In the genomic region with DNA sequence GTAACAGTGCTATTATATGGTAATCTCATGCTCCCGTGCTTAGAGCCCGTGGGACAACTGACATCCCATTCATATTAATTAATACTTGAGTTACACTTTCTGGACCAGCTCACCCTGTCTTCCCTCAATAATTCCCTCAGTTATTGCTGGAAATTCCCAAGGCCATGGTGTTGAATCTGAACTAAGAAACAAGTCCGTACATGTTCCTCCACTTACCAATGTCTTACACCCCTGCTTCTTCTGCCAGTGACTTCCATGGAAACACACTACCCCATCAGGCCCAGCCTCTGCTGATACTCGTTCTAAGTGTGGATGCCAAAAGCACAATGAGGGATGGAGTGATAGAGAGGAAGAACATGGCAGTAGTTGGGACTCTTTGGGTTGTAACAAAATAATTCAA, we compare ENCODE assay signal across 27 cellular contexts.
"Had no signal": no experiment of that assay in that cellular context is flagged by ENCODE, and none has a peak within 500 bp of the region (broad histone marks: within the 10 kb centered on the region; RNA-seq: fewer than 3 reads in every experiment).

No MANE protein-coding gene starts in this region.

- H3K4me3 Mint-ChIP-seq: activated CD8-positive, alpha-beta T cell treated with anti-CD3 and anti-CD28 coated beads, Interleukin-2, amount 10 ng/mL, durations not matched to agents 7 days and 5 days; activated naive CD8-positive, alpha-beta T cell treated with anti-CD3 and anti-CD28 coated beads, Interleukin-2, amount 10 ng/mL, durations not matched to agents 7 days and 5 days; T-helper 1 cell treated with Interleukin-12 subunit alpha and Interleukin-12 subunit beta and Interleukin-4 antibody, amounts not matched to agents 30 μg/mL and 1 μg/mL, for 36 hours had no signal

- H3K36me3 Mint-ChIP-seq: activated naive CD8-positive, alpha-beta T cell treated with anti-CD3 and anti-CD28 coated beads, Interleukin-2, amount 10 ng/mL, durations not matched to agents 7 days and 5 days had no signal

- H3K9me3 ChIP-seq: breast epithelium, Peyer's patch, SJCRH30 had no signal

- H3K4me2 ChIP-seq: KMS-11 had no signal

- H3K27me3 Mint-ChIP-seq: activated naive CD8-positive, alpha-beta T cell treated with anti-CD3 and anti-CD28 coated beads, Interleukin-2, amount 10 ng/mL, durations not matched to agents 7 days and 5 days had no signal

- H3K4me3 ChIP-seq: adrenal gland, breast epithelium, MG63, Peyer's patch, SJCRH30 had no signal

- ATAC-seq: activated CD4-positive, CD25-positive, alpha-beta regulatory T cell treated with anti-CD3 and anti-CD28 coated beads, Interleukin-2, amount 50 U/mL, for 24 hours; activated CD8-positive, alpha-beta T cell treated with anti-CD3 and anti-CD28 coated beads, Interleukin-2, amount 10 ng/mL, durations not matched to agents 7 days and 5 days had no signal

- H3K4me1 Mint-ChIP-seq: activated naive CD8-positive, alpha-beta T cell treated with anti-CD3 and anti-CD28 coated beads, Interleukin-2, amount 10 ng/mL, durations not matched to agents 7 days and 5 days had no signal

- H3K27ac Mint-ChIP-seq: activated CD8-positive, alpha-beta T cell treated with anti-CD3 and anti-CD28 coated beads, Interleukin-2, amount 10 ng/mL, durations not matched to agents 7 days and 5 days; activated naive CD8-positive, alpha-beta T cell treated with anti-CD3 and anti-CD28 coated beads, Interleukin-2, amount 10 ng/mL, durations not matched to agents 7 days and 5 days; T-helper 1 cell treated with Interleukin-12 subunit alpha and Interleukin-12 subunit beta and Interleukin-4 antibody, amounts not matched to agents 30 μg/mL and 1 μg/mL, for 36 hours had no signal

- H3K9me3 Mint-ChIP-seq: activated naive CD8-positive, alpha-beta T cell treated with anti-CD3 and anti-CD28 coated beads, Interleukin-2, amount 10 ng/mL, durations not matched to agents 7 days and 5 days; T-helper 1 cell treated with Interleukin-12 subunit alpha and Interleukin-12 subunit beta and Interleukin-4 antibody, amounts not matched to agents 30 μg/mL and 1 μg/mL, for 36 hours had no signal

- H3K27me3 ChIP-seq: adrenal gland, breast epithelium, MG63, Peyer's patch, SJCRH30 had no signal

- H3K27ac ChIP-seq: adrenal gland, breast epithelium, KMS-11, Peyer's patch, RWPE1, SJCRH30 had no signal

- H3K36me3 ChIP-seq: adrenal gland, breast epithelium, MG63, Peyer's patch, SJCRH30 had no signal

- H3K4me1 ChIP-seq: adrenal gland, breast epithelium, Peyer's patch, SJCRH30 had no signal

- DNase-seq: activated CD4-positive, alpha-beta T cell treated with anti-CD3 and anti-CD28 coated beads for 48 hours; activated CD4-positive, alpha-beta T cell treated with anti-CD3 and anti-CD28 coated beads, Interleukin-2, amount 50 U/mL, for 4 hours; activated CD8-positive, alpha-beta memory T cell treated with anti-CD3 and anti-CD28 coated beads, Interleukin-2, amount 50 U/mL, for 48 hours; activated CD8-positive, alpha-beta T cell treated with anti-CD3 and anti-CD28 coated beads, Interleukin-2, amount 10 ng/mL, durations not matched to agents 7 days and 5 days; activated naive CD4-positive, alpha-beta T cell treated with anti-CD3 and anti-CD28 coated beads, Interleukin-2, amount 50 U/mL, for 16 hours; activated naive CD8-positive, alpha-beta T cell treated with anti-CD3 and anti-CD28 coated beads, Interleukin-2, amount 10 ng/mL, durations not matched to agents 7 days and 5 days; activated T-cell treated with anti-CD3 and anti-CD28 coated beads, Interleukin-2, amount 50 U/mL, for 1 hour; adrenal gland; anterior cingulate cortex; central memory CD4-positive, alpha-beta T cell; MG63; MV-4-11; NCI-H1092 treated with DMSO at 0.1 percent for 48 hours; NCI-H1417 treated with DMSO at 0.1 percent for 48 hours; NCI-H1694; NCI-H2029; NCI-H2107; NCI-H510A treated with DMSO at 0.1 percent for 48 hours; Peyer's patch; Right ventricle myocardium superior; SJCRH30; SW 1271 had no signal

- H3K9ac ChIP-seq: KMS-11 had no signal
